ENCODE assay signal across 18 cellular contexts in the genomic region with DNA sequence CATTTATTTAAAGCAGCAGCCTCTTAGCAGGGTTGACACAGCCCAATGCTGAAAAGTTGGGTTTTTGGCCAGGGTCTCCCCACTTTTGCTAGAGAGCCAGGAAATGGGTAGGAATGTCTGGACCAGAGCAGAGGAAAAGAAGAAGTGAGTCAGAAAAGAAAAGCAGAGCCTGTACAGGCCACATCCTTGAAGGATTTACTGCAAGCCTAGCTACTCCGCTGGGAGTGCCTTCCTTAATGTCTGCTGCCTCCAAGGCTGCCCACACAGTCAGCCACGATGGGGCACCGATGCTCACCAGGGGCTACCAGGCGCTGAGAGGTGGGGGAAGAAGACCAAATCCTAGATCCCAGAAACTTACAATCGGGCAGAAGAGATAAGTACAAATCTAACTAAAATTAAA.
"Had no signal": no experiment of that assay in that cellular context is flagged by ENCODE, and none has a peak within 500 bp of the region (broad histone marks: within the 10 kb centered on the region; RNA-seq: fewer than 3 reads in every experiment).

No MANE protein-coding gene starts in this region.

- H3K9me3 ChIP-seq: psoas muscle, right lobe of liver, stomach, upper lobe of left lung had no signal

- H3K36me3 Mint-ChIP-seq: stimulated activated effector memory CD8-positive, alpha-beta T cell treated with anti-CD3 and anti-CD28 coated beads, Interleukin-12 subunit alpha, Interleukin-12 subunit beta, amount 100 ng/mL, for 72 hours had no signal

- H3K27ac Mint-ChIP-seq: activated CD4-positive, alpha-beta T cell treated with anti-CD3 and anti-CD28 coated beads, Interleukin-2, amount 10 ng/mL, durations not matched to agents 7 days and 5 days; dendritic cell treated with granulocyte-macrophage colony-stimulating factor and Interleukin-4, amounts not matched to agents 40 ng/mL and 50 ng/mL, for 4 days; stimulated activated effector memory CD8-positive, alpha-beta T cell treated with anti-CD3 and anti-CD28 coated beads, Interleukin-12 subunit alpha, Interleukin-12 subunit beta, amount 100 ng/mL, for 72 hours; T-helper 1 cell treated with Interleukin-12 subunit alpha and Interleukin-12 subunit beta and Interleukin-4 antibody, amounts not matched to agents 30 μg/mL and 1 μg/mL, for 36 hours had no signal

- H3K9me3 Mint-ChIP-seq: activated CD4-positive, alpha-beta T cell treated with anti-CD3 and anti-CD28 coated beads, Interleukin-2, amount 10 ng/mL, durations not matched to agents 7 days and 5 days; activated T-cell treated with anti-CD3 and anti-CD28 coated beads, Interleukin-2, amount 50 U/mL, for 4 hours; dendritic cell treated with granulocyte-macrophage colony-stimulating factor and Interleukin-4, amounts not matched to agents 40 ng/mL and 50 ng/mL, for 4 days; stimulated activated effector memory CD8-positive, alpha-beta T cell treated with anti-CD3 and anti-CD28 coated beads, Interleukin-12 subunit alpha, Interleukin-12 subunit beta, amount 100 ng/mL, for 72 hours; T-helper 1 cell treated with Interleukin-12 subunit alpha and Interleukin-12 subunit beta and Interleukin-4 antibody, amounts not matched to agents 30 μg/mL and 1 μg/mL, for 36 hours had no signal

- H3K4me3 Mint-ChIP-seq: activated CD4-positive, alpha-beta T cell treated with anti-CD3 and anti-CD28 coated beads, Interleukin-2, amount 10 ng/mL, durations not matched to agents 7 days and 5 days; activated T-cell treated with anti-CD3 and anti-CD28 coated beads, Interleukin-2, amount 50 U/mL, for 4 hours; dendritic cell treated with granulocyte-macrophage colony-stimulating factor and Interleukin-4, amounts not matched to agents 40 ng/mL and 50 ng/mL, for 4 days; neural crest cell; stimulated activated effector memory CD8-positive, alpha-beta T cell treated with anti-CD3 and anti-CD28 coated beads, Interleukin-12 subunit alpha, Interleukin-12 subunit beta, amount 100 ng/mL, for 72 hours; T-helper 1 cell treated with Interleukin-12 subunit alpha and Interleukin-12 subunit beta and Interleukin-4 antibody, amounts not matched to agents 30 μg/mL and 1 μg/mL, for 36 hours had no signal

- H3K36me3 ChIP-seq: right lobe of liver, stomach, upper lobe of left lung had no signal

- H3K4me1 Mint-ChIP-seq: activated CD4-positive, alpha-beta T cell treated with anti-CD3 and anti-CD28 coated beads, Interleukin-2, amount 10 ng/mL, durations not matched to agents 7 days and 5 days; stimulated activated effector memory CD8-positive, alpha-beta T cell treated with anti-CD3 and anti-CD28 coated beads, Interleukin-12 subunit alpha, Interleukin-12 subunit beta, amount 100 ng/mL, for 72 hours had no signal

- FAIRE-seq: bronchial epithelial cell, keratinocyte had no signal

- H3K4me1 ChIP-seq: psoas muscle, right lobe of liver, stomach had no signal

- H3K27ac ChIP-seq: psoas muscle, right lobe of liver, stomach had no signal

- H3K4me3 ChIP-seq: psoas muscle, right lobe of liver, stomach, upper lobe of left lung had no signal

- H3K27me3 ChIP-seq: right lobe of liver, upper lobe of left lung had no signal

- DNase-seq: activated CD4-positive, alpha-beta T cell treated with anti-CD3 and anti-CD28 coated beads, Interleukin-2, amount 10 ng/mL, durations not matched to agents 7 days and 5 days; activated CD8-positive, alpha-beta memory T cell treated with anti-CD3 and anti-CD28 coated beads, Interleukin-2, amount 50 U/mL, for 4 hours; activated naive CD4-positive, alpha-beta T cell treated with anti-CD3 and anti-CD28 coated beads, Interleukin-2, amount 50 U/mL, for 16 hours; activated T-cell treated with anti-CD3 and anti-CD28 coated beads, Interleukin-2, amount 50 U/mL, for 4 hours; effector memory CD4-positive, alpha-beta T cell; foreskin fibroblast; hippocampal formation; psoas muscle; right lobe of liver; stimulated activated CD4-positive, alpha-beta T cell treated with anti-CD3 and anti-CD28 coated beads, Interleukin-4, amount 100 ng/mL, for 24 hours; stomach had no signal
